In genomic region chr10:451021-451471, GRCh38 we compare ENCODE assay signal across 8 cellular contexts.
DNase-seq lines count a peak whose midpoint lies in the region; ATAC-seq and TF ChIP-seq lines count a peak whose summit lies in the region.

No MANE protein-coding gene starts in this region.

- no peaks in the 10 kb centered on the region for H3K36me3 Mint-ChIP-seq in activated naive CD8-positive, alpha-beta T cell treated with anti-CD3 and anti-CD28 coated beads, Interleukin-2, amount 10 ng/mL, durations not matched to agents 7 days and 5 days
- no peaks in the 10 kb centered on the region for H3K36me3 Mint-ChIP-seq in CD14-positive monocyte

- H3K9me3 Mint-ChIP-seq in activated naive CD8-positive, alpha-beta T cell treated with anti-CD3 and anti-CD28 coated beads, Interleukin-2, amount 10 ng/mL, durations not matched to agents 7 days and 5 days = no peaks in the 10 kb centered on the region
- peaks cover 3 to 13% (median 5%) of the 10 kb centered on the region in 7 donors for H3K9me3 Mint-ChIP-seq in CD14-positive monocyte

- peaks cover 18% of the 10 kb centered on the region for H3K27me3 Mint-ChIP-seq in activated naive CD8-positive, alpha-beta T cell treated with anti-CD3 and anti-CD28 coated beads, Interleukin-2, amount 10 ng/mL, durations not matched to agents 7 days and 5 days
- peaks cover 7 to 8% (median 8%) of the 10 kb centered on the region in 3 donors for H3K27me3 Mint-ChIP-seq in CD14-positive monocyte (ENCODE audit: low read depth in 3 of 3)

- H3K4me3 Mint-ChIP-seq in activated naive CD8-positive, alpha-beta T cell treated with anti-CD3 and anti-CD28 coated beads, Interleukin-2, amount 10 ng/mL, durations not matched to agents 7 days and 5 days = peak overlapping the region; percentile 51
- H3K4me3 Mint-ChIP-seq in CD14-positive monocyte = no peak overlapping the region

- H3K4me1 Mint-ChIP-seq in activated naive CD8-positive, alpha-beta T cell treated with anti-CD3 and anti-CD28 coated beads, Interleukin-2, amount 10 ng/mL, durations not matched to agents 7 days and 5 days = peaks cover 24% of the 10 kb centered on the region
- peaks cover 3% of the 10 kb centered on the region for H3K4me1 Mint-ChIP-seq in CD14-positive monocyte

- peak overlapping the region; percentile 55 for H3K27ac Mint-ChIP-seq in activated naive CD8-positive, alpha-beta T cell treated with anti-CD3 and anti-CD28 coated beads, Interleukin-2, amount 10 ng/mL, durations not matched to agents 7 days and 5 days
- no peak overlapping the region for H3K27ac Mint-ChIP-seq in CD14-positive monocyte

- H3K4me3 ChIP-seq in GM08714 (ENCODE audit: low read length) = peak overlapping the region; percentile 6; the same call in 1 of the 2 replicates

- intact Hi-C loops in CD14-positive monocyte (cut with micrococcal nuclease) = no loop called here

- POLR2A ChIA-PET in activated naive CD8-positive, alpha-beta T cell treated with anti-CD3 and anti-CD28 coated beads, Interleukin-2, amount 10 ng/mL, durations not matched to agents 7 days and 5 days (lab: Charles Lee) = interaction anchor here (0.7 to 1.0 kb wide), 3 partner anchors 9 to 167 kb away, joined by 3 to 4 read pairs (median 3); no protein-coding TSS in a partner anchor

- TF ChIP-seq CTCF in CD14-positive monocyte (IDR thresholded peaks at IDR 0.05) = no peak

- peak; percentile 95 for ATAC-seq in HG02610 (IDR thresholded peaks at IDR 0.05; ENCODE audit: unreplicated experiment)
- peak; percentile 96 for ATAC-seq in activated naive CD8-positive, alpha-beta T cell treated with anti-CD3 and anti-CD28 coated beads, Interleukin-2, amount 10 ng/mL, durations not matched to agents 7 days and 5 days (ENCODE audit: low read depth)

- DNase-seq in RPMI8226 (peak; percentile 87), CD14-positive monocyte (ENCODE audit: low spot score) (no peak), dermis blood vessel endothelial cell (no peak), putamen (ENCODE audit: low spot score) (no peak)
- peak; percentile 62 for DNase-seq in activated naive CD8-positive, alpha-beta T cell treated with anti-CD3 and anti-CD28 coated beads, Interleukin-2, amount 10 ng/mL, durations not matched to agents 7 days and 5 days
- DNase-seq in stimulated activated CD4-positive, alpha-beta T cell treated with anti-CD3 and anti-CD28 coated beads, Interleukin-2, amount 100 ng/mL, for 24 hours = peak; percentile 51 to 55

Comparison
In these comparisons a context has a peak if more than half of its experiments do, and no peak if none do; other contexts are left out.
1. DNase-seq: peak in RPMI8226 (single experiment), activated naive CD8-positive, alpha-beta T cell treated with anti-CD3 and anti-CD28 coated beads, Interleukin-2, amount 10 ng/mL, durations not matched to agents 7 days and 5 days (single experiment) and stimulated activated CD4-positive, alpha-beta T cell treated with anti-CD3 and anti-CD28 coated beads, Interleukin-2, amount 100 ng/mL, for 24 hours (2 of 2); none in CD14-positive monocyte (single experiment), dermis blood vessel endothelial cell (single experiment) and putamen (single experiment).